ENCODE assay signal across 17 cellular contexts in the genomic region with DNA sequence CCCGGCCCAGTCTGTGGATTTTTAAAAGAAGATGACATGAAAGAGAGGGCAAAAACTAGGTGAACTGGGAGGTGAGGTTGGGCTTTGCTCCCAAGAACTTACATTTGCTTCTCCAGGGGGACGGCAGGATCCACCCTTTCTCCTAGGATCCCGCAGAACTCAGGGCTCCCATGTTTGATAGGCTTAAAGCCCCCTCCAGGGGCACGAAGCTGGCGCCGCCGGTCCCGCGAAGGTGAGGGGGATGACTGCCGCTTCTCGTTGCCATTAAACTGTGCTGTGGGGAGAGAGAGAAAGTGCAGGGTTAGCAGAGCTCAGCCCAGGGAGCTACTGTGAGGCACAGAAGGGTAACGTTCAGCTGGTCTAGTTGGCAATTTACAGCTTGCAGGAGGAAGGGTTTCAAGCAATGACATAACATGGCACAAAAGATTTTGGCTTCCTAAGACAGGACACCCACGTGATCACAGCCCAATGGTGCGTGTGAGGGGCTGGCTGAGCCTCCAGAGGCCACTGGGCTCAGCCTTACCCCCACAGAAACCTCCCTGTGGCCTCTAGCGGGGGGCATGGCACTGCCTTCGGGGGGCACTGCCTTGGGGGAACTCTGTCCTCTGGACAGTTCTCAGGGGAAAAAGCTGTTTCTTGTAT.
"Had no signal": no experiment of that assay in that cellular context is flagged by ENCODE, and none has a peak within 500 bp of the region (broad histone marks: within the 10 kb centered on the region; RNA-seq: fewer than 3 reads in every experiment).

No MANE protein-coding gene starts in this region.

- DNase-seq: activated CD4-positive, alpha-beta memory T cell treated with anti-CD3 and anti-CD28 coated beads for 36 hours; activated CD4-positive, alpha-beta T cell treated with anti-CD3 and anti-CD28 coated beads for 1 hour; activated gamma-delta T cell treated with Interleukin-2 at 50 U/mL for 16 hours; activated naive CD8-positive, alpha-beta T cell treated with anti-CD3 and anti-CD28 coated beads for 36 hours; activated T-cell treated with anti-CD3 and anti-CD28 coated beads, Interleukin-2, amount 50 U/mL, for 4 hours; dermis blood vessel endothelial cell; endodermal cell; hypothalamus; lower lobe of right lung; natural killer cell; nucleus accumbens; sigmoid colon; stimulated activated CD4-positive, alpha-beta T cell treated with anti-CD3 and anti-CD28 coated beads, Interleukin-2, amount 100 ng/mL, for 48 hours; T-helper 9 cell; testis; uterus had no signal

- H3K9me3 ChIP-seq: lower lobe of right lung, prostate gland, sigmoid colon, testis, uterus had no signal

- ATAC-seq: activated T-cell treated with anti-CD3 and anti-CD28 coated beads, Interleukin-2, amount 50 U/mL, for 4 hours; lower lobe of right lung; natural killer cell had no signal

- H3K27me3 ChIP-seq: sigmoid colon, testis, uterus had no signal

- H3K36me3 ChIP-seq: prostate gland, uterus had no signal

- H3K4me3 ChIP-seq: lower lobe of right lung, prostate gland, sigmoid colon, testis, uterus had no signal

- H3K4me1 ChIP-seq: prostate gland had no signal

- H3K27ac ChIP-seq: lower lobe of right lung, prostate gland, testis, uterus had no signal
